ENCODE assay signal across 23 cellular contexts in the genomic region with DNA sequence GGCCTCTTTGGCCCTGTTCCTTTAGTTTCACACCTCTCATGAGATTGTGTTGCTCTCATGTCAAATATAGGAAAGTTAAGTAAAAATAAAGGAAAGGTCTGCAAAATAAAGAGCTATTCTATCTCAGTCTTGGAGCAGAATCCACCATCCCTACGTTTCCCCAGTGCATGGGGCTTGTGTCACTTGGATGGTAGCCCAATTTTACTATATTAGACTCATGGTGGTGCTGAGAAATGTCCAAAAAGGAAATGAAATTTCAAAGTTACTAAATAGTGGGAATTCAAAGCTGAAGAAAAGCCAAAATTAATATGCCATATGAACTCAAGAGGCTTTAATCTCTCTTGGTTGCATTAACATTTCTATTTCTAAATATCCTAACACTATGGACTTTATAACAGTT.
"Had no signal": no experiment of that assay in that cellular context is flagged by ENCODE, and none has a peak within 500 bp of the region (broad histone marks: within the 10 kb centered on the region; RNA-seq: fewer than 3 reads in every experiment).

No MANE protein-coding gene starts in this region.

- H3K27ac Mint-ChIP-seq: activated B cell treated with CpG ODN at 0.5 μM for 24 hours; activated CD4-positive, alpha-beta T cell treated with anti-CD3 and anti-CD28 coated beads for 36 hours; activated naive CD4-positive, alpha-beta T cell treated with anti-CD3 and anti-CD28 coated beads, Interleukin-2, amount 50 U/mL, for 72 hours; activated T-cell treated with anti-CD3 and anti-CD28 coated beads, Interleukin-2, amount 50 U/mL, for 24 hours; activated T-helper 17 cell treated with anti-CD3 and anti-CD28 coated beads, Interleukin-2, amount 50 U/mL, for 72 hours; mesothelial cell of epicardium; naive thymus-derived CD8-positive, alpha-beta T cell; stimulated activated naive CD8-positive, alpha-beta T cell treated with anti-CD3 and anti-CD28 coated beads, Interleukin-15, Interleukin-2, amounts not matched to agents 100 ng/mL and 50 ng/mL, for 24 hours had no signal

- H3K36me3 ChIP-seq: left lung, ovary, prostate gland, thyroid gland, upper lobe of right lung had no signal

- H3K27me3 ChIP-seq: left lung, ovary, thyroid gland, upper lobe of right lung had no signal

- H3K27ac ChIP-seq: left lung, ovary, prostate gland, thyroid gland, upper lobe of right lung had no signal

- DNase-seq: activated B cell treated with CpG ODN at 0.5 μM for 24 hours; activated CD4-positive, alpha-beta T cell treated with anti-CD3 and anti-CD28 coated beads for 36 hours; activated CD4-positive, alpha-beta T cell treated with anti-CD3 and anti-CD28 coated beads, Interleukin-2, amount 50 U/mL, for 4 hours; activated CD8-positive, alpha-beta memory T cell treated with anti-CD3 and anti-CD28 coated beads for 24 hours; activated CD8-positive, alpha-beta memory T cell treated with anti-CD3 and anti-CD28 coated beads, Interleukin-2, amount 50 U/mL, for 4 hours; activated T-cell treated with anti-CD3 and anti-CD28 coated beads, Interleukin-2, amount 50 U/mL, for 24 hours; cerebellar nuclear complex; foreskin fibroblast; left lung; naive thymus-derived CD8-positive, alpha-beta T cell; ovary; stimulated activated CD4-positive, alpha-beta T cell treated with anti-CD3 and anti-CD28 coated beads, Interleukin-4, amount 100 ng/mL, for 4 hours; substantia nigra; T-helper 9 cell; thyroid gland; upper lobe of right lung had no signal

- H3K36me3 Mint-ChIP-seq: activated naive CD4-positive, alpha-beta T cell treated with anti-CD3 and anti-CD28 coated beads, Interleukin-2, amount 50 U/mL, for 72 hours; mesothelial cell of epicardium; naive thymus-derived CD8-positive, alpha-beta T cell had no signal

- ATAC-seq: activated CD4-positive, alpha-beta T cell treated with anti-CD3 and anti-CD28 coated beads for 36 hours; activated naive CD4-positive, alpha-beta T cell treated with anti-CD3 and anti-CD28 coated beads, Interleukin-2, amount 50 U/mL, for 72 hours; activated T-helper 17 cell treated with anti-CD3 and anti-CD28 coated beads, Interleukin-2, amount 50 U/mL, for 72 hours; esophagus mucosa; left lung; naive thymus-derived CD8-positive, alpha-beta T cell; upper lobe of right lung had no signal

- H3K4me3 Mint-ChIP-seq: activated B cell treated with CpG ODN at 0.5 μM for 24 hours; activated CD4-positive, alpha-beta T cell treated with anti-CD3 and anti-CD28 coated beads for 36 hours; activated T-cell treated with anti-CD3 and anti-CD28 coated beads, Interleukin-2, amount 50 U/mL, for 24 hours; activated T-helper 17 cell treated with anti-CD3 and anti-CD28 coated beads, Interleukin-2, amount 50 U/mL, for 72 hours; mesothelial cell of epicardium; naive thymus-derived CD8-positive, alpha-beta T cell; stimulated activated naive CD8-positive, alpha-beta T cell treated with anti-CD3 and anti-CD28 coated beads, Interleukin-15, Interleukin-2, amounts not matched to agents 100 ng/mL and 50 ng/mL, for 24 hours had no signal

- H3K4me1 ChIP-seq: left lung, prostate gland, thyroid gland, upper lobe of right lung had no signal

- H3K9me3 ChIP-seq: left lung, ovary, prostate gland, thyroid gland, upper lobe of right lung had no signal

- H3K27me3 Mint-ChIP-seq: activated B cell treated with CpG ODN at 0.5 μM for 24 hours; activated CD4-positive, alpha-beta T cell treated with anti-CD3 and anti-CD28 coated beads for 36 hours; activated T-cell treated with anti-CD3 and anti-CD28 coated beads, Interleukin-2, amount 50 U/mL, for 24 hours; naive thymus-derived CD8-positive, alpha-beta T cell; stimulated activated naive CD8-positive, alpha-beta T cell treated with anti-CD3 and anti-CD28 coated beads, Interleukin-15, Interleukin-2, amounts not matched to agents 100 ng/mL and 50 ng/mL, for 24 hours had no signal

- H3K9me3 Mint-ChIP-seq: activated B cell treated with CpG ODN at 0.5 μM for 24 hours; activated naive CD4-positive, alpha-beta T cell treated with anti-CD3 and anti-CD28 coated beads, Interleukin-2, amount 50 U/mL, for 72 hours; activated T-cell treated with anti-CD3 and anti-CD28 coated beads, Interleukin-2, amount 50 U/mL, for 24 hours; activated T-helper 17 cell treated with anti-CD3 and anti-CD28 coated beads, Interleukin-2, amount 50 U/mL, for 72 hours; mesothelial cell of epicardium; naive thymus-derived CD8-positive, alpha-beta T cell; stimulated activated naive CD8-positive, alpha-beta T cell treated with anti-CD3 and anti-CD28 coated beads, Interleukin-15, Interleukin-2, amounts not matched to agents 100 ng/mL and 50 ng/mL, for 24 hours had no signal

- H3K4me3 ChIP-seq: left lung, lung, ovary, prostate gland, thyroid gland, upper lobe of right lung had no signal

- H3K4me1 Mint-ChIP-seq: activated B cell treated with CpG ODN at 0.5 μM for 24 hours; activated CD4-positive, alpha-beta T cell treated with anti-CD3 and anti-CD28 coated beads for 36 hours; activated T-helper 17 cell treated with anti-CD3 and anti-CD28 coated beads, Interleukin-2, amount 50 U/mL, for 72 hours; naive thymus-derived CD8-positive, alpha-beta T cell had no signal
